Comparison of ENCODE assay signal across 1 cellular context in genomic region chr21:41222247-41223068, GRCh38.
TF ChIP-seq lines count a peak whose summit lies in the region.

No MANE protein-coding gene starts in this region.

TF ChIP-seq in WTC11, 78 proteins besides CTCF, POLR2A, EP300 and RAD21:
- TF ChIP-seq HMGA2 (CRISPR knock-in tag; IDR thresholded peaks at IDR 0.05) (no peak), CDX4 (CRISPR knock-in tag; IDR thresholded peaks at IDR 0.05; ENCODE audit: borderline replicate concordance) (no peak), ZNF416 (CRISPR knock-in tag; IDR thresholded peaks at IDR 0.05) (no peak)
